In genomic region chr3:196501316-196502064, GRCh38 we compare ENCODE assay signal across 8 cellular contexts. TPM values are rescaled to one million over a fixed set of nuclear protein-coding genes. Genes with fewer than 3 reads are reported as not detected.
DNase-seq lines count a peak whose midpoint lies in the region; ATAC-seq and TF ChIP-seq lines count a peak whose summit lies in the region.

No MANE protein-coding gene starts in this region.

- peaks cover 63% of the 10 kb centered on the region for H3K36me3 Mint-ChIP-seq in Calu3 (ENCODE audit: insufficient read depth, unreplicated experiment)
- peaks cover 34 to 56% of the 10 kb centered on the region in 2 donors for H3K36me3 Mint-ChIP-seq in activated naive CD4-positive, alpha-beta T cell treated with anti-CD3 and anti-CD28 coated beads, Interleukin-2, amount 50 U/mL, for 72 hours

- peak overlapping the region; percentile 79 for H3K9ac ChIP-seq in HUES48 (ENCODE audit: low read depth, low read length)

- H3K36me3 ChIP-seq in HUES48 (ENCODE audit: control insufficient read depth, insufficient read depth, low read length) (no peaks in the 10 kb centered on the region), thyroid gland (no peaks in the 10 kb centered on the region)

- H3K27ac ChIP-seq in HUES48 (ENCODE audit: low read depth, low read length) (no peak overlapping the region), thyroid gland (no peak overlapping the region)

- BruUV-seq in Calu3 (replicated peaks; lab: Mats Ljungman, UMichigan), result no TSS peak

- H3K4me1 ChIP-seq in HUES48 (ENCODE audit: control insufficient read depth, insufficient read depth, low read length) (0 out of 2 replicates have a peak, but pooled peaks cover 5% of the 10 kb centered on the region), thyroid gland (peaks cover 6 to 10% of the 10 kb centered on the region in 2 donors)

- intact Hi-C loops in Calu3 (cut with micrococcal nuclease; ENCODE audit: unreplicated experiment), result loop anchor here (2.0 kb wide), 1 partner anchor 15 kb away; no protein-coding TSS in a partner anchor
- intact Hi-C loops in thyroid gland (cut with DNase I), result no loop called here

- CTCF ChIA-PET in Calu3 (lab: Charles Lee), result interaction anchor here (0.7 to 1.3 kb wide), 4 partner anchors 12 to 90 kb away, joined by 3 to 5 read pairs (median 4); no protein-coding TSS in a partner anchor

- WGBS in thyroid gland, 2 donors, result 17 to 23% methylated on average over 14 of the region's 14 CpGs

- H3K27ac Mint-ChIP-seq in Calu3 (ENCODE audit: unreplicated experiment), result peak overlapping the region; percentile 99
- H3K27ac Mint-ChIP-seq in activated naive CD4-positive, alpha-beta T cell treated with anti-CD3 and anti-CD28 coated beads, Interleukin-2, amount 50 U/mL, for 72 hours, result peak overlapping the region; percentile 93 to 99

- no peaks in the 10 kb centered on the region for H3K27me3 ChIP-seq in HUES48 (ENCODE audit: control insufficient read depth, insufficient read depth, low read length)
- H3K27me3 ChIP-seq in thyroid gland, result no peaks in the 10 kb centered on the region

- peaks cover 18% of the 10 kb centered on the region for H3K4me1 Mint-ChIP-seq in Calu3 (ENCODE audit: low read depth, unreplicated experiment)

- no peaks in the 10 kb centered on the region for H3K9me3 Mint-ChIP-seq in Calu3 (ENCODE audit: low read depth, unreplicated experiment)
- H3K9me3 Mint-ChIP-seq in activated naive CD4-positive, alpha-beta T cell treated with anti-CD3 and anti-CD28 coated beads, Interleukin-2, amount 50 U/mL, for 72 hours, result peaks cover 0 to 8% of the 10 kb centered on the region in 2 donors

- no peak for DNase-seq in Calu3
- no peak for DNase-seq in activated naive CD4-positive, alpha-beta T cell treated with anti-CD3 and anti-CD28 coated beads, Interleukin-2, amount 50 U/mL, for 72 hours (ENCODE audit: low spot score in 2 of 2)
- DNase-seq in left kidney (ENCODE audit: low read depth, low spot score), result peak; percentile 57
- DNase-seq in thyroid gland, result no peak
- DNase-seq in NCI-H128 (lab: John Stamatoyannopoulos, UW; ENCODE audit: unreplicated experiment), result no peak
- no peak for DNase-seq in GDM1 (lab: John Stamatoyannopoulos, UW)

- TF ChIP-seq POLR2A in thyroid gland (IDR thresholded peaks at IDR 0.05), result no peak

- no peaks in the 10 kb centered on the region for H3K9me3 ChIP-seq in HUES48 (ENCODE audit: control insufficient read depth, insufficient read depth, low read length)
- no peaks in the 10 kb centered on the region for H3K9me3 ChIP-seq in thyroid gland

- H3K4me3 Mint-ChIP-seq in Calu3 (ENCODE audit: low read depth, unreplicated experiment), result peak overlapping the region; percentile 98

- peak in 1 of 2 donors; percentile 39 for ATAC-seq in activated naive CD4-positive, alpha-beta T cell treated with anti-CD3 and anti-CD28 coated beads, Interleukin-2, amount 50 U/mL, for 72 hours
- no peak for ATAC-seq in GM21825 (IDR thresholded peaks at IDR 0.05; ENCODE audit: unreplicated experiment)

- H3K4me3 ChIP-seq in HUES48 (ENCODE audit: low read depth, low read length) (peak overlapping the region; percentile 97), thyroid gland (replicated peaks in 1 of 3) (peak overlapping the region in 2 of 3 donors; percentile 49 to 93)

- TF ChIP-seq CTCF in Calu3 (IDR thresholded peaks at IDR 0.05; ENCODE audit: unreplicated experiment), result no peak
- TF ChIP-seq CTCF in thyroid gland (IDR thresholded peaks at IDR 0.05), result no peak

- H3K27me3 Mint-ChIP-seq in Calu3 (ENCODE audit: unreplicated experiment), result no peaks in the 10 kb centered on the region

RNA-seq across cellular contexts. Expression of gene RNF168, which starts 2.1 kb away (rescaled TPM):
- total RNA-seq in Calu3 (2022) (26.4 and 29.2 TPM in 2 replicates), thyroid gland (10 to 100 TPM; 14.7 to 21.3 (median 17.9) TPM)
- 10 to 100 TPM; 23.1 to 48.4 TPM for total RNA-seq in activated naive CD4-positive, alpha-beta T cell treated with anti-CD3 and anti-CD28 coated beads, Interleukin-2, amount 50 U/mL, for 72 hours

RNA-seq across cellular contexts. Expression of gene SMCO1, which starts 13.7 kb away (rescaled TPM):
- total RNA-seq in Calu3 (2022) (not detected in 2 replicates), thyroid gland (not detected)
- total RNA-seq in activated naive CD4-positive, alpha-beta T cell treated with anti-CD3 and anti-CD28 coated beads, Interleukin-2, amount 50 U/mL, for 72 hours, result not detected
